ENCODE assay signal across 8 cellular contexts in genomic region chr19:18519962-18520847, GRCh38. TPM values are rescaled to one million over a fixed set of nuclear protein-coding genes. Genes with fewer than 3 reads are reported as not detected.
DNase-seq lines count a peak whose midpoint lies in the region; ATAC-seq and TF ChIP-seq lines count a peak whose summit lies in the region.

No MANE protein-coding gene starts in this region.

- H3K36me3 Mint-ChIP-seq in activated naive CD8-positive, alpha-beta T cell treated with anti-CD3 and anti-CD28 coated beads, Interleukin-2, amount 10 ng/mL, durations not matched to agents 7 days and 5 days, result no peaks in the 10 kb centered on the region

- intact Hi-C loops in left ventricle myocardium inferior (cut with micrococcal nuclease), result loop anchor here (5.0 kb wide), 1 partner anchor 53 kb away; no protein-coding TSS in a partner anchor

- DNase-seq in DMS153 treated with DMSO at 0.1 percent for 48 hours (lab: John Stamatoyannopoulos, UW; ENCODE audit: unreplicated experiment), result peak; percentile 39
- peak; percentile 90 for DNase-seq in HT1080 (ENCODE audit: low read depth)
- DNase-seq in RWPE2 (ENCODE audit: low spot score), result no peak
- DNase-seq in activated naive CD8-positive, alpha-beta T cell treated with anti-CD3 and anti-CD28 coated beads, Interleukin-2, amount 10 ng/mL, durations not matched to agents 7 days and 5 days, result peak; percentile 68
- DNase-seq in left ventricle myocardium inferior, result peak; percentile 41
- DNase-seq in NCI-H187 (lab: John Stamatoyannopoulos, UW), result no peak

- H3K9ac ChIP-seq in rectal smooth muscle tissue (ENCODE audit: low read length), result peak overlapping the region; percentile 100

- H3K27me3 ChIP-seq in RWPE2 (ENCODE audit: insufficient read depth, poor library complexity, severe bottlenecking), result no peaks in the 10 kb centered on the region
- H3K27me3 ChIP-seq in left ventricle myocardium inferior (ENCODE audit: low read depth), result no peaks in the 10 kb centered on the region
- no peaks in the 10 kb centered on the region for H3K27me3 ChIP-seq in rectal smooth muscle tissue (ENCODE audit: control insufficient read depth, insufficient read depth, low read length)

- H3K9me3 ChIP-seq in RWPE2 (ENCODE audit: severe bottlenecking) (no peaks in the 10 kb centered on the region), left ventricle myocardium inferior (replicated peaks) (no peaks in the 10 kb centered on the region)

- no peaks in the 10 kb centered on the region for H3K27me3 Mint-ChIP-seq in activated naive CD8-positive, alpha-beta T cell treated with anti-CD3 and anti-CD28 coated beads, Interleukin-2, amount 10 ng/mL, durations not matched to agents 7 days and 5 days

- ATAC-seq in RWPE2 (ENCODE audit: low read depth) (peak; percentile 40), HG02759 (IDR thresholded peaks at IDR 0.05; ENCODE audit: unreplicated experiment) (no peak)
- no peak for ATAC-seq in activated naive CD8-positive, alpha-beta T cell treated with anti-CD3 and anti-CD28 coated beads, Interleukin-2, amount 10 ng/mL, durations not matched to agents 7 days and 5 days (ENCODE audit: low read depth)

- peaks cover 5% of the 10 kb centered on the region for H3K4me1 Mint-ChIP-seq in activated naive CD8-positive, alpha-beta T cell treated with anti-CD3 and anti-CD28 coated beads, Interleukin-2, amount 10 ng/mL, durations not matched to agents 7 days and 5 days

- no peaks in the 10 kb centered on the region for H3K9me3 Mint-ChIP-seq in activated naive CD8-positive, alpha-beta T cell treated with anti-CD3 and anti-CD28 coated beads, Interleukin-2, amount 10 ng/mL, durations not matched to agents 7 days and 5 days

- TF ChIP-seq CTCF in RWPE2 (IDR thresholded peaks at IDR 0.05; ENCODE audit: poor library complexity, severe bottlenecking), result peak; percentile 79
- peak; percentile 71 for TF ChIP-seq CTCF in left ventricle myocardium inferior (IDR thresholded peaks at IDR 0.05; ENCODE audit: borderline replicate concordance)

- H3K4me3 Mint-ChIP-seq in activated naive CD8-positive, alpha-beta T cell treated with anti-CD3 and anti-CD28 coated beads, Interleukin-2, amount 10 ng/mL, durations not matched to agents 7 days and 5 days, result peak overlapping the region; percentile 98

- POLR2A ChIA-PET in activated naive CD8-positive, alpha-beta T cell treated with anti-CD3 and anti-CD28 coated beads, Interleukin-2, amount 10 ng/mL, durations not matched to agents 7 days and 5 days (lab: Charles Lee), result interaction anchor here (0.6 to 5.3 kb wide), 12 partner anchors 8 to 238 kb away, joined by 3 to 40 read pairs (median 6); partner anchors contain the start of genes FKBP8, KXD1, REX1BD and UBA52

- H3K4me3 ChIP-seq in RWPE2 (ENCODE audit: severe bottlenecking) (peak overlapping the region; percentile 95), left ventricle myocardium inferior (peak overlapping the region; percentile 94), rectal smooth muscle tissue (ENCODE audit: low read length) (peak overlapping the region; percentile 99)

- peaks cover 17% of the 10 kb centered on the region for H3K4me1 ChIP-seq in RWPE2 (ENCODE audit: insufficient read depth, poor library complexity, severe bottlenecking)
- H3K4me1 ChIP-seq in left ventricle myocardium inferior, result peaks cover 61% of the 10 kb centered on the region
- H3K4me1 ChIP-seq in rectal smooth muscle tissue (ENCODE audit: control insufficient read depth, insufficient read depth, low read length), result peaks cover 3% of the 10 kb centered on the region

- peak overlapping the region; percentile 94 for H3K27ac Mint-ChIP-seq in activated naive CD8-positive, alpha-beta T cell treated with anti-CD3 and anti-CD28 coated beads, Interleukin-2, amount 10 ng/mL, durations not matched to agents 7 days and 5 days

- H3K36me3 ChIP-seq in RWPE2 (ENCODE audit: low read depth) (peaks cover 3% of the 10 kb centered on the region; the same call in 1 of the 2 replicates), left ventricle myocardium inferior (no peaks in the 10 kb centered on the region), rectal smooth muscle tissue (ENCODE audit: control insufficient read depth, insufficient read depth, low read length) (no peaks in the 10 kb centered on the region)

- peak overlapping the region; percentile 91 for H3K27ac ChIP-seq in RWPE2 (ENCODE audit: poor library complexity, severe bottlenecking)
- H3K27ac ChIP-seq in left ventricle myocardium inferior (replicated peaks), result peak overlapping the region; percentile 94
- H3K27ac ChIP-seq in rectal smooth muscle tissue (ENCODE audit: low read depth, low read length), result peak overlapping the region; percentile 98

RNA-seq across cellular contexts. Expression of gene ELL, which starts 1.7 kb away (rescaled TPM):
- total RNA-seq in HT1080 (2014; rRNA removed; shearing (Covaris generic)), result 13.1 and 14.6 TPM in 2 replicates
- 11.2 and 14.0 TPM in 2 replicates for polyA plus RNA-seq in HT1080 (2015; cell fraction: cytosol; rRNA removed)
- 23.6 and 34.7 TPM in 2 replicates for polyA plus RNA-seq in HT1080 (2015; cell fraction: nucleus; rRNA removed)
- total RNA-seq in activated naive CD8-positive, alpha-beta T cell treated with anti-CD3 and anti-CD28 coated beads, Interleukin-2, amount 10 ng/mL, durations not matched to agents 7 days and 5 days, result 10 to 100 TPM; 28.5 to 31.2 TPM
- total RNA-seq in left ventricle myocardium inferior, result 7.9 TPM

RNA-seq across cellular contexts. Expression of gene FKBP8, which starts 23.2 kb away (rescaled TPM):
- total RNA-seq in HT1080 (2014; rRNA removed; shearing (Covaris generic)), result 124 and 135 TPM in 2 replicates
- polyA plus RNA-seq in HT1080 (2015; cell fraction: cytosol; rRNA removed), result 196 and 240 TPM in 2 replicates
- 113 and 124 TPM in 2 replicates for polyA plus RNA-seq in HT1080 (2015; cell fraction: nucleus; rRNA removed)
- 100 to 1,000 TPM; 261 to 275 TPM for total RNA-seq in activated naive CD8-positive, alpha-beta T cell treated with anti-CD3 and anti-CD28 coated beads, Interleukin-2, amount 10 ng/mL, durations not matched to agents 7 days and 5 days
- total RNA-seq in left ventricle myocardium inferior, result 153 TPM

RNA-seq across cellular contexts. Expression of gene KXD1, which starts 37.5 kb away (rescaled TPM):
- 163 and 195 TPM in 2 replicates for total RNA-seq in HT1080 (2014; rRNA removed; shearing (Covaris generic))
- 138 and 171 TPM in 2 replicates for polyA plus RNA-seq in HT1080 (2015; cell fraction: cytosol; rRNA removed)
- 104 and 136 TPM in 2 replicates for polyA plus RNA-seq in HT1080 (2015; cell fraction: nucleus; rRNA removed)
- total RNA-seq in activated naive CD8-positive, alpha-beta T cell treated with anti-CD3 and anti-CD28 coated beads, Interleukin-2, amount 10 ng/mL, durations not matched to agents 7 days and 5 days, result 100 to 1,000 TPM in 1 of 2 experiments, 10 to 100 TPM in 1; 96.7 to 105 TPM
- total RNA-seq in left ventricle myocardium inferior, result 52.0 TPM

RNA-seq across cellular contexts. Expression of gene UBA52, which starts 51.5 kb away (rescaled TPM):
- total RNA-seq in HT1080 (2014; rRNA removed; shearing (Covaris generic)), result 1,475 and 1,684 TPM in 2 replicates
- 1,368 and 1,574 TPM in 2 replicates for polyA plus RNA-seq in HT1080 (2015; cell fraction: cytosol; rRNA removed)
- polyA plus RNA-seq in HT1080 (2015; cell fraction: nucleus; rRNA removed), result 561 and 611 TPM in 2 replicates
- total RNA-seq in activated naive CD8-positive, alpha-beta T cell treated with anti-CD3 and anti-CD28 coated beads, Interleukin-2, amount 10 ng/mL, durations not matched to agents 7 days and 5 days, result 1,000 to 10,000 TPM; 1,538 to 1,547 TPM
- 643 TPM for total RNA-seq in left ventricle myocardium inferior

Comparison
In these comparisons a context has a peak if more than half of its experiments do, and no peak if none do; other contexts are left out.
1. DNase-seq: peak in DMS153 treated with DMSO at 0.1 percent for 48 hours (single experiment), HT1080 (single experiment), activated naive CD8-positive, alpha-beta T cell treated with anti-CD3 and anti-CD28 coated beads, Interleukin-2, amount 10 ng/mL, durations not matched to agents 7 days and 5 days (single experiment) and left ventricle myocardium inferior (single experiment); none in RWPE2 (single experiment) and NCI-H187 (0 of 2).
2. Peak in every context shown above with its lines, with median percentiles within 50 percentile points of each other: H3K27ac ChIP-seq and H3K4me3 ChIP-seq.